Comparison of ENCODE assay signal across 10 cellular contexts in the genomic region with DNA sequence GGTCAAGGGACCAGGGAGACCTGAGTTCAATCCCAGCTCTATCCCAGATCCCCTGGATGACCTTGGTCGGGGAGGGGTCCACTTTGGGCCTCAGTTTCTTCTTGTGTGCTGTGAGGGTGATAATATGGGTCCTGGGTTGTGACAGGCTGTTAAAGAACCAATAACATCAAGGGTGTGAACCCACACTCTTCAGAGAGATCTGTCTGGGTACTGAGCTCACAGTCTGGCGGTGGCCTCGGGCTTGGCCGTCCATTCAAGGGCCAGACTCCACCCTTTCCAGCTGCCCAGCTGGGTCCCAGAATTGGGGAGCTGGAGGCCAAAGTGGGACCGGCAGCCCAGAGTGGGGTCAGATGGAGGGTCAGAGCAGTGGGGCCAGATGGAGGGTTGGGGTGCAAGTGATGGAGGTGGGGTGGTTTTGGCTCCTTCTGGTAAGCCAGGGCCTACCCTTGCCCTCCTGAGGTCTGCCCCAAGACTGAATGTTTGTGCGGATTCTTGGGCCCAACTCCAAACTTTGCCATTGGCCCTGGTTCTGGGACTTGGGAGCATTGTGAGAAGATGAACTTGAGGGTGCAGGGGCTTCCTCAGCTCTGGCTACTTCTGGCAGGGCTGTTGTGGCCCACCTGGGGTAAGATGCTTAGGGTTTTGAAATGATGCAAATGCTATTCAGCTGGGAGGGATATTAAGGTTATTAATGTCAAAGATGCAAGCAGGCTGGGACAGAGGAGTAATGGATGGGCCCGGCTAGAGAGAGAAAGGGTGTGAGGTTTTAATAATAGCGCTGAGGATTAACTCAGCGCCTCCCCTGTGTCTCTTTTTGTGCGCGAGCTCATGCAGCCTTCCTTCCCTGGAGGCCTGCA. TPM values are rescaled to one million over a fixed set of nuclear protein-coding genes. Genes with fewer than 3 reads are reported as not detected.
DNase-seq lines count a peak whose midpoint lies in the region; ATAC-seq and TF ChIP-seq lines count a peak whose summit lies in the region.
"Had no signal": no experiment of that assay in that cellular context is flagged by ENCODE, and none has a peak within 500 bp of the region (broad histone marks: within the 10 kb centered on the region; RNA-seq: fewer than 3 reads in every experiment).

No MANE protein-coding gene starts in this region.

- intact Hi-C loops in thyroid gland (cut with DNase I): no loop called here

- no peaks in the 10 kb centered on the region for H3K36me3 Mint-ChIP-seq in T-helper 2 cell treated with Interferon-gamma antibody and Interleukin-4, amounts not matched to agents 5 μg/mL and 100 μg/mL, for 36 hours (ENCODE audit: low read depth)

- no peak for TF ChIP-seq CTCF in thyroid gland (IDR thresholded peaks at IDR 0.05)

- no peaks in the 10 kb centered on the region for H3K27me3 ChIP-seq in thyroid gland

- peaks cover 8% of the 10 kb centered on the region for H3K4me1 Mint-ChIP-seq in T-helper 2 cell treated with Interferon-gamma antibody and Interleukin-4, amounts not matched to agents 5 μg/mL and 100 μg/mL, for 36 hours (ENCODE audit: low read depth)

- 91% methylated on average over 6 to 10 of the region's 11 CpGs for WGBS in mesodermal cell (ENCODE audit: insufficient coverage in 2 of 2), 2 experiments
- WGBS in thyroid gland, 2 donors: 87 to 88% methylated on average over 10 to 11 of the region's 11 CpGs

- H3K27me3 Mint-ChIP-seq in T-helper 2 cell treated with Interferon-gamma antibody and Interleukin-4, amounts not matched to agents 5 μg/mL and 100 μg/mL, for 36 hours (ENCODE audit: low read depth): peaks cover 46% of the 10 kb centered on the region

- H3K27ac ChIP-seq in cingulate gyrus (ENCODE audit: low read depth, low read length) (peak overlapping the region; percentile 81), mesodermal cell (ENCODE audit: low read depth, low read length, severe bottlenecking) (no peak overlapping the region), thyroid gland (peak overlapping the region; percentile 2 to 71 (median 45))

- no peak for TF ChIP-seq POLR2A in thyroid gland (IDR thresholded peaks at IDR 0.05)

- H3K9me3 ChIP-seq in mesodermal cell (ENCODE audit: control insufficient read depth, low read length): no peaks in the 10 kb centered on the region
- no peaks in the 10 kb centered on the region for H3K9me3 ChIP-seq in thyroid gland
- H3K9me3 ChIP-seq: HAP-1 had no signal

- H3K27ac Mint-ChIP-seq in T-helper 2 cell treated with Interferon-gamma antibody and Interleukin-4, amounts not matched to agents 5 μg/mL and 100 μg/mL, for 36 hours: no peak overlapping the region

- H3K9me3 Mint-ChIP-seq in T-helper 2 cell treated with Interferon-gamma antibody and Interleukin-4, amounts not matched to agents 5 μg/mL and 100 μg/mL, for 36 hours: no peaks in the 10 kb centered on the region

- ATAC-seq in HG03159 (IDR thresholded peaks at IDR 0.05; ENCODE audit: unreplicated experiment) (no peak), HG02678 (IDR thresholded peaks at IDR 0.05; ENCODE audit: unreplicated experiment) (no peak)

- H3K4me3 Mint-ChIP-seq in T-helper 2 cell treated with Interferon-gamma antibody and Interleukin-4, amounts not matched to agents 5 μg/mL and 100 μg/mL, for 36 hours: peak overlapping the region; percentile 4

- H3K4me1 ChIP-seq in mesodermal cell (ENCODE audit: control insufficient read depth, insufficient read depth, low read length, poor library complexity, severe bottlenecking) (peaks cover 26% of the 10 kb centered on the region), thyroid gland (peaks cover 12 to 29% of the 10 kb centered on the region in 2 donors)

- no peaks in the 10 kb centered on the region for H3K36me3 ChIP-seq in mesodermal cell (ENCODE audit: control insufficient read depth, insufficient read depth, low read length)
- H3K36me3 ChIP-seq in thyroid gland: no peaks in the 10 kb centered on the region
- H3K36me3 ChIP-seq: HAP-1 had no signal

- DNase-seq in T-helper 2 cell treated with Interferon-gamma antibody and Interleukin-4, amounts not matched to agents 5 μg/mL and 100 μg/mL, for 36 hours (ENCODE audit: low spot score): no peak
- DNase-seq in T-helper 2 cell: no peak
- DNase-seq in thyroid gland: no peak
- DNase-seq in ecto neural progenitor cell (ENCODE audit: low spot score): no peak

- H3K4me3 ChIP-seq in mesodermal cell (ENCODE audit: extremely low read depth, insufficient read depth, low read length, poor library complexity, severe bottlenecking): peak overlapping the region; percentile 61
- H3K4me3 ChIP-seq in thyroid gland (replicated peaks in 1 of 3): no peak overlapping the region
- H3K4me3 ChIP-seq: GM12878 had no signal

RNA-seq across cellular contexts. Expression of gene CORO2B, which starts 1.5 kb away (rescaled TPM):
- polyA plus RNA-seq in mesodermal cell (2013, experiment 1 of 2): 8.3 TPM
- 5.4 TPM for polyA plus RNA-seq in mesodermal cell (2013, experiment 2 of 2)
- 1 to 10 TPM; 3.1 to 9.6 (median 8.6) TPM for total RNA-seq in thyroid gland
